Comparison of ENCODE assay signal across 8 cellular contexts in the genomic region with DNA sequence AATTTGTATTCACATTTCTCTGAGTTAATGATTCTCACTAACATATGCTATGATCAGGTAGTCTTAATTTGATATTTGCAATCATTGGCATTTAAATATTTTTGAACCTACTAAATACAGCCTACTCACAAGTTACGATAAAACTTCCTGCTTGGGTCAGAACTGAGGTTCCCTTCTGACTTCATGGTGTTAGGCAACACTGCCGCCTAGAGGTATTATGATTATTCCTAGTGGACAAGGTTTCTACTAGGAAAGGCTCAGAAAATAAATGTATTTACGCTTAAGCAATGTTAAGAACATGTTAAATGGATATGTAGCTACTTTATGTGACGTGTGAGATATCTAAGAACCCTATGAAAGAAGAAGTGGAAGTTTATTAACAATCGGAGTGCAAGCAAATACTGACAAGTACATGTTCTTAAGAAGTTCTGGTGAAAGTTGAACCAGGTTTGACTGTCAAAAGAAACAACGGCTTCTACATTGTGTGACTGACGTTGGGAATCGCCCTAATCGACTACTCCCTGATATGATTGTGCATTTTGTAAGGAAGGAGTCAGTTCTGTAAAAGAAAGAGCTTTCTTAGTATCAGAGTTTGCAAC.
DNase-seq lines count a peak whose midpoint lies in the region; FAIRE-seq and TF ChIP-seq lines count a peak whose summit lies in the region.

No MANE protein-coding gene starts in this region.

- DNase-seq in Ammon's horn (ENCODE audit: low spot score) = peak; percentile 72
- DNase-seq in GM13977 (ENCODE audit: low spot score) = no peak
- DNase-seq in NAMALWA (ENCODE audit: low spot score) = peak; percentile 85
- DNase-seq in left ventricle myocardium inferior = no peak
- DNase-seq in smooth muscle cell of the brain vasculature (ENCODE audit: low read depth, low spot score) = peak; percentile 12
- no peak for DNase-seq in activated CD8-positive, alpha-beta memory T cell treated with anti-CD3 and anti-CD28 coated beads for 24 hours
- no peak for DNase-seq in GM12892 (ENCODE audit: insufficient read length)

- no peaks in the 10 kb centered on the region for H3K79me2 ChIP-seq in SU-DHL-6 (ENCODE audit: insufficient read depth, low read length)

- H2AFZ ChIP-seq in SU-DHL-6 (ENCODE audit: low read depth, low read length, severe bottlenecking) = no peak overlapping the region

- no peaks in the 10 kb centered on the region for H3K9me2 ChIP-seq in SU-DHL-6 (replicated peaks; ENCODE audit: insufficient read depth, low read length)

- H3K4me1 ChIP-seq in left ventricle myocardium inferior = no peaks in the 10 kb centered on the region

- TF ChIP-seq POLR2A in GM12892 (IDR thresholded peaks at IDR 0.05; ENCODE audit: low read depth, low read length) = no peak

- no peaks in the 10 kb centered on the region for H3K36me3 ChIP-seq in SU-DHL-6 (ENCODE audit: low read length)
- no peaks in the 10 kb centered on the region for H3K36me3 ChIP-seq in left ventricle myocardium inferior

- H3K9ac ChIP-seq in SU-DHL-6 (ENCODE audit: low read length) = no peak overlapping the region

- in situ Hi-C loops in GM13977 (cut with MboI; ENCODE audit: low pct_unique_long_range_greater_than_20kb, low sequenced_read_pairs, unreplicated experiment) = no loop called here

- H3K9me3 ChIP-seq in SU-DHL-6 (ENCODE audit: insufficient read depth, low read length) (no peaks in the 10 kb centered on the region), left ventricle myocardium inferior (replicated peaks) (no peaks in the 10 kb centered on the region)

- H3F3A ChIP-seq in SU-DHL-6 (ENCODE audit: insufficient read depth) = no peaks in the 10 kb centered on the region

- no peak overlapping the region for H3K4me2 ChIP-seq in SU-DHL-6 (ENCODE audit: low read depth, low read length, poor library complexity, severe bottlenecking)

- no peaks in the 10 kb centered on the region for H4K20me1 ChIP-seq in SU-DHL-6 (ENCODE audit: low read depth, low read length)

- no peak for FAIRE-seq in GM12892 (lab: Jason Lieb, UNC)

- H3K4me3 ChIP-seq in SU-DHL-6 (ENCODE audit: insufficient read depth, low read length, poor library complexity, severe bottlenecking) (no peak overlapping the region), left ventricle myocardium inferior (no peak overlapping the region)

- H3K27me3 ChIP-seq in SU-DHL-6 (ENCODE audit: low read length) (no peaks in the 10 kb centered on the region), left ventricle myocardium inferior (ENCODE audit: low read depth) (no peaks in the 10 kb centered on the region)

- intact Hi-C loops in left ventricle myocardium inferior (cut with micrococcal nuclease) = no loop called here

- H3K27ac ChIP-seq in SU-DHL-6 (ENCODE audit: low read depth, low read length) (no peak overlapping the region), left ventricle myocardium inferior (replicated peaks) (no peak overlapping the region)

- TF ChIP-seq CTCF in GM13977 (IDR thresholded peaks at IDR 0.05; ENCODE audit: extremely low read depth, insufficient read depth, missing control alignments) (peak; percentile 62), SU-DHL-6 (IDR thresholded peaks at IDR 0.05; ENCODE audit: insufficient read depth, low read length, poor library complexity, severe bottlenecking) (peak; percentile 24), left ventricle myocardium inferior (IDR thresholded peaks at IDR 0.05; ENCODE audit: borderline replicate concordance) (peak; percentile 60)

Comparison
In these comparisons a context has a peak if more than half of its experiments do, and no peak if none do; other contexts are left out.
1. DNase-seq: peak in Ammon's horn (single experiment), NAMALWA (single experiment) and smooth muscle cell of the brain vasculature (single experiment); none in GM13977 (single experiment), left ventricle myocardium inferior (single experiment), activated CD8-positive, alpha-beta memory T cell treated with anti-CD3 and anti-CD28 coated beads for 24 hours (single experiment) and GM12892 (single experiment).
2. Peak in every context shown above with its lines, with median percentiles within 50 percentile points of each other: CTCF ChIP-seq.